8 cellular contexts compared by ENCODE assay signal in genomic region chr18:9876867-9877654, GRCh38. TPM values are rescaled to one million over a fixed set of nuclear protein-coding genes. Genes with fewer than 3 reads are reported as not detected.
DNase-seq lines count a peak whose midpoint lies in the region; ATAC-seq and TF ChIP-seq lines count a peak whose summit lies in the region.

No MANE protein-coding gene starts in this region.

- H3K36me3 Mint-ChIP-seq in Calu3 (ENCODE audit: insufficient read depth, unreplicated experiment) (peaks cover 18% of the 10 kb centered on the region), endothelial cell (ENCODE audit: low read depth, unreplicated experiment) (no peaks in the 10 kb centered on the region)

- H3K4me1 Mint-ChIP-seq in Calu3 (ENCODE audit: low read depth, unreplicated experiment) (peaks cover 25% of the 10 kb centered on the region), endothelial cell (ENCODE audit: unreplicated experiment) (peaks cover 13% of the 10 kb centered on the region)

- CTCF ChIA-PET in Calu3 (lab: Charles Lee), result interaction anchor here (0.6 to 1.6 kb wide), 8 partner anchors 15 to 300 kb away, joined by 3 to 4 read pairs (median 3); no protein-coding TSS in a partner anchor

- H3K27ac Mint-ChIP-seq in Calu3 (ENCODE audit: unreplicated experiment) (peak overlapping the region; percentile 97), endothelial cell (ENCODE audit: unreplicated experiment) (peak overlapping the region; percentile 97)

- in situ Hi-C loops in G401 (cut with HindIII; ENCODE audit: low sequenced_read_pairs), result no loop called here

- ATAC-seq in GM19328 (IDR thresholded peaks at IDR 0.05; ENCODE audit: unreplicated experiment) (no peak), GM18873 (IDR thresholded peaks at IDR 0.05; ENCODE audit: low FRiP score, unreplicated experiment) (no peak)

- H3K9me3 Mint-ChIP-seq in Calu3 (ENCODE audit: low read depth, unreplicated experiment) (no peaks in the 10 kb centered on the region), endothelial cell (ENCODE audit: unreplicated experiment) (no peaks in the 10 kb centered on the region)

- no TSS peak for BruUV-seq in Calu3 (replicated peaks; lab: Mats Ljungman, UMichigan)

- DNase-seq in Calu3 (peak; percentile 54), NCI-H2227 treated with DMSO at 0.1 percent for 48 hours (lab: John Stamatoyannopoulos, UW) (peak; percentile 36), endothelial cell (ENCODE audit: low spot score) (no peak), non-pigmented ciliary epithelial cell (ENCODE audit: low read depth) (peak; percentile 81), GDM1 (lab: John Stamatoyannopoulos, UW) (no peak), G401 (ENCODE audit: low spot score) (no peak)

- intact Hi-C loops in Calu3 (cut with micrococcal nuclease; ENCODE audit: unreplicated experiment), result loop anchor here (2.0 to 5.0 kb wide), 2 partner anchors 42 to 50 kb away; no protein-coding TSS in a partner anchor

- TF ChIP-seq CTCF in Calu3 (IDR thresholded peaks at IDR 0.05; ENCODE audit: unreplicated experiment) (no peak), endothelial cell (IDR thresholded peaks at IDR 0.05; ENCODE audit: unreplicated experiment) (no peak)

- H3K4me3 Mint-ChIP-seq in Calu3 (ENCODE audit: low read depth, unreplicated experiment), result peak overlapping the region; percentile 67
- no peak overlapping the region for H3K4me3 Mint-ChIP-seq in endothelial cell (ENCODE audit: unreplicated experiment)

- H3K27me3 Mint-ChIP-seq in Calu3 (ENCODE audit: unreplicated experiment) (no peaks in the 10 kb centered on the region), endothelial cell (ENCODE audit: unreplicated experiment) (no peaks in the 10 kb centered on the region)

RNA-seq across cellular contexts. Expression of gene TXNDC2, which starts 8.7 kb away (rescaled TPM):
- not detected in 2 replicates for total RNA-seq in Calu3 (2022)
- total RNA-seq in endothelial cell (ENCODE audit: unreplicated experiment), result not detected
- total RNA-seq in G401 (2014; rRNA removed; shearing (Covaris generic)), result 0.06 TPM in 1 of 2 replicates, not detected in the other

RNA-seq across cellular contexts. Expression of gene VAPA, which starts 36.8 kb away (rescaled TPM):
- total RNA-seq in Calu3 (2022) (196 and 227 TPM in 2 replicates), endothelial cell (ENCODE audit: unreplicated experiment) (180 TPM)
- total RNA-seq in G401 (2014; rRNA removed; shearing (Covaris generic)), result 141 and 231 TPM in 2 replicates

Comparison
In these comparisons a context has a peak if more than half of its experiments do, and no peak if none do; other contexts are left out.
1. DNase-seq: peak in Calu3 (single experiment), NCI-H2227 treated with DMSO at 0.1 percent for 48 hours (single experiment) and non-pigmented ciliary epithelial cell (single experiment); none in endothelial cell (single experiment), GDM1 (single experiment) and G401 (single experiment).